ENCODE assay signal across 14 cellular contexts in the genomic region with DNA sequence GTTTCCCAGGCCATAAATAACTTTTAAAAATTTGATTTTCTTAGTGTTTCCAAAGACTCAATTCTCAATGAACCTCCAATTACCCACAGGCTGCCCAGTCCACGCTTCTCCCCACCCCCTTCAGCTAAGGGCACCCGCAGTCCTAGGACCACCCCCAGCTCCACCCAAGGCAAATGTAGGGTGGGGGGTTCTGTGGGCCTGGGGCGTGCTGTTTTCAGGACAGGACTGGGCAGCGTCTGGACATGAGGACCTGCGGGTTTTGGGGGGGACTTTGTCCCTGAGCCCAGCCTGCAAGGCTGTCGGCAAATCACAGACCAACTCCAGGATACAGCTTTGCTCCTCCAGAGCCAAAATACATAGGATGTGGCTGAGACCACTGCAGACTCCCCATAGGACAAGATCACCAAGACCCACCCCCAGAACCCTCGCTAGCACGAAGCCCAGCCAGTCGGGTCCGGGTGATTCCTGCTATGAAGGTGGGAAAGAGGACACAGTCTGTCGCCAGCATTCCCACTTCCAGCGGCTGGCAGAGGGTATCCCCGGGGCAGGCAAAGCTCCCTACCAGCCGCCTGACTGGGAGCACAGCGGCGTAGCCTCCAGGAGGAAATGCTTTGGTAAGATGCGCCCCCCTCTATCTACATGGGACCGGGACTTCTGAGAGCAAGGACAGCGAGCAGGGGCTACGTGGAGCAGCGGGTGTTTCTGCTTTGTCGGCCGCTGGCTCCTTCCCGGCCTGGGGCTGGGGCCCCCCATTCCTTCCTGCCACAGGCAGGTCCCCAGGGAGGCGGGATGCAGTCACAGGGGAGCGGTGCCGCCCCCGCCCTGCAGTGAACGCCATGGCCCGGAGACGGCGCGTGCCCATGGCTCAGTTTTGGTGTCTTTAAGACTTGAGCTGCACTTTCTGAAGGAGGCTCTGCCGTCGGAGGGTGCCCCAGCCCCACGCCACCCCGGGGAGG. TPM values are rescaled to one million over a fixed set of nuclear protein-coding genes. Genes with fewer than 3 reads are reported as not detected.
A peak's percentile ranks its signal among the peaks of the same experiment; 100 is the strongest.
DNase-seq lines count a peak whose midpoint lies in the region; FAIRE-seq and TF ChIP-seq lines count a peak whose summit lies in the region.
"Had no signal": no experiment of that assay in that cellular context is flagged by ENCODE, and none has a peak within 500 bp of the region (broad histone marks: within the 10 kb centered on the region; RNA-seq: fewer than 3 reads in every experiment).

No MANE protein-coding gene starts in this region.

- H3K9ac ChIP-seq in mucosa of stomach (ENCODE audit: low read length) = peak overlapping the region; percentile 34

- DNase-seq in A673 (ENCODE audit: low spot score) = no peak
- peak; percentile 59 for DNase-seq in cerebellar cortex (ENCODE audit: low spot score)
- DNase-seq in NCI-H446 treated with DMSO at 0.1 percent for 48 hours (lab: John Stamatoyannopoulos, UW) = no peak
- no peak for DNase-seq in OCI-M1 (lab: John Stamatoyannopoulos, UW)
- DNase-seq in Ammon's horn (ENCODE audit: low spot score) = no peak
- no peak for DNase-seq in GM20000 (ENCODE audit: low spot score)
- DNase-seq: Kasumi-1; naive B cell; NCI-H226; stimulated activated CD4-positive, alpha-beta T cell treated with anti-CD3 and anti-CD28 coated beads, Interleukin-2, amount 100 ng/mL, for 24 hours had no signal

- POLR2A ChIA-PET in A673 (lab: Charles Lee; ENCODE audit: low non-redundant PET) = interaction anchor here (0.6 kb wide), 1 partner anchor 206 kb away, joined by 3 read pairs; no protein-coding TSS in a partner anchor

- FAIRE-seq in G401.6 (lab: Jason Lieb, UNC) = peak; percentile 44

- peaks cover 36% of the 10 kb centered on the region for H3K4me1 ChIP-seq in A673 (ENCODE audit: insufficient read depth, low read length, poor library complexity, severe bottlenecking)
- peaks cover 24% of the 10 kb centered on the region for H3K4me1 ChIP-seq in mucosa of stomach (ENCODE audit: control insufficient read depth, insufficient read depth, low read length)
- H3K4me1 ChIP-seq: foreskin keratinocyte had no signal

- H3K27me3 ChIP-seq in A673 (replicated peaks; ENCODE audit: insufficient read depth, low read depth, low read length, poor library complexity) = no peaks in the 10 kb centered on the region
- no peaks in the 10 kb centered on the region for H3K27me3 ChIP-seq in mucosa of stomach (ENCODE audit: control insufficient read depth, insufficient read depth, low read length)
- H3K27me3 ChIP-seq: foreskin keratinocyte had no signal

- H3K4me3 ChIP-seq in A673 (ENCODE audit: low read depth, low read length, poor library complexity, severe bottlenecking) (no peak overlapping the region), mucosa of stomach (ENCODE audit: low read length) (no peak overlapping the region)

- intact Hi-C loops in A673 (cut with micrococcal nuclease; ENCODE audit: unreplicated experiment) = loop anchor here (5.0 kb wide), 1 partner anchor 183 kb away; no protein-coding TSS in a partner anchor

- peaks cover 34% of the 10 kb centered on the region for H3K36me3 ChIP-seq in A673 (ENCODE audit: insufficient read depth, low read length, poor library complexity, severe bottlenecking)
- H3K36me3 ChIP-seq in mucosa of stomach (ENCODE audit: control insufficient read depth, insufficient read depth, low read length) = no peaks in the 10 kb centered on the region

- H3K9me3 ChIP-seq in A673 (ENCODE audit: low read depth, low read length, poor library complexity, severe bottlenecking) = no peaks in the 10 kb centered on the region
- no peaks in the 10 kb centered on the region for H3K9me3 ChIP-seq in mucosa of stomach (ENCODE audit: control insufficient read depth, low read length)
- H3K9me3 ChIP-seq: SK-N-SH had no signal

- no TSS peak for BruUV-seq in A673 (replicated peaks; lab: Mats Ljungman, UMichigan)

- CTCF ChIA-PET in A673 (lab: Charles Lee) = no interaction called here

- H3K27ac ChIP-seq in A673 (ENCODE audit: low read depth, low read length, poor library complexity, severe bottlenecking) = peak overlapping the region; percentile 99
- H3K27ac ChIP-seq: foreskin keratinocyte had no signal

- TF ChIP-seq CTCF in A673 (conservative IDR thresholded peaks at IDR 0.05; ENCODE audit: low read depth, low read length) = no peak
- TF ChIP-seq CTCF in GM20000 (IDR thresholded peaks at IDR 0.05; ENCODE audit: extremely low read depth, missing control alignments) = no peak

RNA-seq across cellular contexts. Expression of gene TIMM13, which starts 1.6 kb away (rescaled TPM):
- total RNA-seq in A673 (2021) = 206 and 213 TPM in 2 replicates

RNA-seq across cellular contexts. Expression of gene LMNB2, which starts 27.7 kb away (rescaled TPM):
- total RNA-seq in A673 (2021) = 241 and 243 TPM in 2 replicates

RNA-seq across cellular contexts. Expression of gene GADD45B, which starts 46.9 kb away (rescaled TPM):
- total RNA-seq in A673 (2021) = 12.3 and 16.4 TPM in 2 replicates
